Comparison of ENCODE assay signal across 32 cellular contexts in genomic region chr16:66598111-66598510, GRCh38. TPM values are rescaled to one million over a fixed set of nuclear protein-coding genes. Genes with fewer than 3 reads are reported as not detected.
DNase-seq lines count a peak whose midpoint lies in the region; ATAC-seq, FAIRE-seq and TF ChIP-seq lines count a peak whose summit lies in the region.
"Had no signal": no experiment of that assay in that cellular context is flagged by ENCODE, and none has a peak within 500 bp of the region (broad histone marks: within the 10 kb centered on the region; RNA-seq: fewer than 3 reads in every experiment).

No MANE protein-coding gene starts in this region.

- no peaks in the 10 kb centered on the region for H3K27me3 Mint-ChIP-seq in activated T-cell treated with anti-CD3 and anti-CD28 coated beads, Interleukin-2, amount 50 U/mL, for 24 hours
- H3K27me3 Mint-ChIP-seq in CD8-positive, alpha-beta T cell (ENCODE audit: low read depth): no peaks in the 10 kb centered on the region
- no peaks in the 10 kb centered on the region for H3K27me3 Mint-ChIP-seq in activated CD8-positive, alpha-beta T cell treated with anti-CD3 and anti-CD28 coated beads, Interleukin-2, amount 10 ng/mL, durations not matched to agents 7 days and 5 days (ENCODE audit: low read depth)
- H3K27me3 Mint-ChIP-seq in naive thymus-derived CD4-positive, alpha-beta T cell: no peaks in the 10 kb centered on the region

- H3K36me3 ChIP-seq in CD8-positive, alpha-beta T cell (ENCODE audit: insufficient read depth, low read length): no peaks in the 10 kb centered on the region
- H3K36me3 ChIP-seq in naive thymus-derived CD4-positive, alpha-beta T cell (ENCODE audit: control insufficient read depth in 2 of 3, insufficient read depth in 3 of 3, low read length in 3 of 3): no peaks in the 10 kb centered on the region
- H3K36me3 ChIP-seq: colonic mucosa, heart left ventricle, MG63, tibial nerve had no signal

- no peaks in the 10 kb centered on the region for H3K36me3 Mint-ChIP-seq in activated T-cell treated with anti-CD3 and anti-CD28 coated beads, Interleukin-2, amount 50 U/mL, for 24 hours (ENCODE audit: low read depth)
- no peaks in the 10 kb centered on the region for H3K36me3 Mint-ChIP-seq in CD8-positive, alpha-beta T cell
- H3K36me3 Mint-ChIP-seq in activated CD8-positive, alpha-beta T cell treated with anti-CD3 and anti-CD28 coated beads, Interleukin-2, amount 10 ng/mL, durations not matched to agents 7 days and 5 days (ENCODE audit: low read depth): peaks cover 15% of the 10 kb centered on the region
- H3K36me3 Mint-ChIP-seq in naive thymus-derived CD4-positive, alpha-beta T cell: peaks cover 0 to 14% (median 5%) of the 10 kb centered on the region in 5 donors
- H3K36me3 Mint-ChIP-seq: mesothelial cell of epicardium had no signal

- POLR2A ChIA-PET in CD8-positive, alpha-beta T cell (lab: Charles Lee): no interaction called here
- POLR2A ChIA-PET in activated CD8-positive, alpha-beta T cell treated with anti-CD3 and anti-CD28 coated beads, Interleukin-2, amount 10 ng/mL, durations not matched to agents 7 days and 5 days (lab: Charles Lee): interaction anchor here (0.6 to 2.4 kb wide), 8 partner anchors 10 to 190 kb away, joined by 3 to 9 read pairs (median 4); partner anchors contain the start of genes CKLF and CMTM2
- POLR2A ChIA-PET in naive thymus-derived CD4-positive, alpha-beta T cell (lab: Charles Lee): interaction anchor here (1.1 to 2.6 kb wide), 3 partner anchors 9 to 46 kb away, joined by 4 to 9 read pairs (median 6); partner anchors contain the start of gene CKLF

- peaks cover 5% of the 10 kb centered on the region for H3K9me3 Mint-ChIP-seq in activated T-cell treated with anti-CD3 and anti-CD28 coated beads, Interleukin-2, amount 50 U/mL, for 24 hours
- peaks cover 2% of the 10 kb centered on the region for H3K9me3 Mint-ChIP-seq in CD8-positive, alpha-beta T cell
- H3K9me3 Mint-ChIP-seq in activated CD8-positive, alpha-beta T cell treated with anti-CD3 and anti-CD28 coated beads, Interleukin-2, amount 10 ng/mL, durations not matched to agents 7 days and 5 days (ENCODE audit: insufficient read depth): peaks cover 5% of the 10 kb centered on the region
- H3K9me3 Mint-ChIP-seq in naive thymus-derived CD4-positive, alpha-beta T cell: peaks cover 0 to 14% (median 4%) of the 10 kb centered on the region in 11 donors
- H3K9me3 Mint-ChIP-seq: mesothelial cell of epicardium had no signal

- H3K27ac ChIP-seq in CD8-positive, alpha-beta T cell (ENCODE audit: low read depth, low read length): no peak overlapping the region
- H3K27ac ChIP-seq in naive thymus-derived CD4-positive, alpha-beta T cell (ENCODE audit: low read depth, low read length): peak overlapping the region; percentile 13
- H3K27ac ChIP-seq: A549, colonic mucosa, foreskin keratinocyte, heart left ventricle, skin epidermis, tibial nerve had no signal

- peak; percentile 58 for ATAC-seq in CD8-positive, alpha-beta T cell
- ATAC-seq in activated CD8-positive, alpha-beta T cell treated with anti-CD3 and anti-CD28 coated beads, Interleukin-2, amount 10 ng/mL, durations not matched to agents 7 days and 5 days: peak; percentile 70
- ATAC-seq in naive thymus-derived CD4-positive, alpha-beta T cell: peak; percentile 45
- ATAC-seq in HG03457 (IDR thresholded peaks at IDR 0.05; ENCODE audit: unreplicated experiment): no peak
- ATAC-seq: A549, foreskin keratinocyte, HCT116, heart left ventricle had no signal

- intact Hi-C loops in CD8-positive, alpha-beta T cell (cut with DNase I, micrococcal nuclease): no loop called here
- intact Hi-C loops in naive thymus-derived CD4-positive, alpha-beta T cell (cut with micrococcal nuclease): no loop called here

- no peaks in the 10 kb centered on the region for H3K27me3 ChIP-seq in CD8-positive, alpha-beta T cell (ENCODE audit: insufficient read depth, low read length)
- H3K27me3 ChIP-seq in naive thymus-derived CD4-positive, alpha-beta T cell (ENCODE audit: control insufficient read depth in 2 of 2, insufficient read depth in 2 of 2, low read length in 2 of 2): no peaks in the 10 kb centered on the region
- H3K27me3 ChIP-seq: colonic mucosa, heart left ventricle, MG63, tibial nerve had no signal

- peaks cover 24% of the 10 kb centered on the region for H3K4me1 ChIP-seq in CD8-positive, alpha-beta T cell (ENCODE audit: insufficient read depth, low read length)
- peaks cover 0 to 22% of the 10 kb centered on the region in 2 donors for H3K4me1 ChIP-seq in naive thymus-derived CD4-positive, alpha-beta T cell (ENCODE audit: control insufficient read depth in 2 of 2, insufficient read depth in 2 of 2, low read length in 2 of 2)
- H3K4me1 ChIP-seq: A549, Caco-2, colonic mucosa, foreskin keratinocyte, heart left ventricle had no signal

- CTCF ChIA-PET in CD8-positive, alpha-beta T cell (lab: Charles Lee): interaction anchor here (0.8 to 1.7 kb wide), 4 partner anchors 9 to 36 kb away, joined by 3 to 12 read pairs (median 4); no protein-coding TSS in a partner anchor
- CTCF ChIA-PET in activated CD8-positive, alpha-beta T cell treated with anti-CD3 and anti-CD28 coated beads, Interleukin-2, amount 10 ng/mL, durations not matched to agents 7 days and 5 days (lab: Charles Lee): interaction anchor here (0.6 to 4.2 kb wide), 10 partner anchors 8 to 270 kb away, joined by 3 to 25 read pairs (median 6); no protein-coding TSS in a partner anchor
- CTCF ChIA-PET in naive thymus-derived CD4-positive, alpha-beta T cell (lab: Charles Lee): interaction anchor here (0.6 to 1.1 kb wide), 4 partner anchors 9 to 122 kb away, joined by 3 to 6 read pairs (median 3); no protein-coding TSS in a partner anchor

- TF ChIP-seq CTCF in CD8-positive, alpha-beta T cell (IDR thresholded peaks at IDR 0.05): no peak
- no peak for TF ChIP-seq CTCF in D721Med (IDR thresholded peaks at IDR 0.05; ENCODE audit: insufficient read depth, missing control alignments)

- no peak overlapping the region for H3K4me3 Mint-ChIP-seq in activated T-cell treated with anti-CD3 and anti-CD28 coated beads, Interleukin-2, amount 50 U/mL, for 24 hours
- no peak overlapping the region for H3K4me3 Mint-ChIP-seq in CD8-positive, alpha-beta T cell
- peak overlapping the region; percentile 30 for H3K4me3 Mint-ChIP-seq in activated CD8-positive, alpha-beta T cell treated with anti-CD3 and anti-CD28 coated beads, Interleukin-2, amount 10 ng/mL, durations not matched to agents 7 days and 5 days
- H3K4me3 Mint-ChIP-seq in naive thymus-derived CD4-positive, alpha-beta T cell: peak overlapping the region in 2 of 10 donors; percentile 51 to 71
- H3K4me3 Mint-ChIP-seq: mesothelial cell of epicardium had no signal

- no peaks in the 10 kb centered on the region for H3K9me3 ChIP-seq in CD8-positive, alpha-beta T cell (ENCODE audit: low read length)
- peaks cover 0 to 12% (median 0%) of the 10 kb centered on the region in 3 experiments for H3K9me3 ChIP-seq in naive thymus-derived CD4-positive, alpha-beta T cell (ENCODE audit: control insufficient read depth in 2 of 3, low read length in 3 of 3)
- H3K9me3 ChIP-seq: A549, colonic mucosa, MG63 had no signal

- no peak overlapping the region for H3K4me3 ChIP-seq in CD8-positive, alpha-beta T cell (ENCODE audit: low read depth, low read length)
- H3K4me3 ChIP-seq in naive thymus-derived CD4-positive, alpha-beta T cell (ENCODE audit: low read length): no peak overlapping the region
- H3K4me3 ChIP-seq: A549, colonic mucosa, heart left ventricle, MG63, skin epidermis, tibial nerve had no signal

- no peak for DNase-seq in activated T-cell treated with anti-CD3 and anti-CD28 coated beads, Interleukin-2, amount 50 U/mL, for 24 hours
- DNase-seq in activated T-cell treated with anti-CD3 and anti-CD28 coated beads for 4 hours (no peak), D721Med (ENCODE audit: insufficient read length, low spot score) (no peak), dedifferentiated amniotic fluid mesenchymal stem cell (ENCODE audit: extremely low spot score) (no peak)
- DNase-seq in CD8-positive, alpha-beta T cell: no peak
- peak; percentile 64 for DNase-seq in activated CD8-positive, alpha-beta T cell treated with anti-CD3 and anti-CD28 coated beads, Interleukin-2, amount 10 ng/mL, durations not matched to agents 7 days and 5 days
- DNase-seq in naive thymus-derived CD4-positive, alpha-beta T cell: no peak
- DNase-seq: activated gamma-delta T cell; anterior cingulate cortex; Caco-2; colonic mucosa; DMS79 treated with DMSO at 0.1 percent for 48 hours; foreskin keratinocyte; heart left ventricle; KG1; MG63; naive B cell; NCI-H1105 treated with DMSO at 0.1 percent for 48 hours; NCI-H2029 treated with DMSO at 0.1 percent for 48 hours; NCI-H2227 treated with DMSO at 0.1 percent for 48 hours; NCI-H526 treated with DMSO at 0.1 percent for 48 hours; SIG-M5; stimulated activated CD8-positive, alpha-beta memory T cell treated with anti-CD3 and anti-CD28 coated beads, Interleukin-4, amount 100 ng/mL, for 48 hours; SW 1271 had no signal

- FAIRE-seq in D721Med (lab: Jason Lieb, UNC): no peak
- FAIRE-seq: A549, HTR-8/SVneo, RCC 7860 had no signal

- peak overlapping the region; percentile 50 for H3K27ac Mint-ChIP-seq in activated T-cell treated with anti-CD3 and anti-CD28 coated beads, Interleukin-2, amount 50 U/mL, for 24 hours
- H3K27ac Mint-ChIP-seq in CD8-positive, alpha-beta T cell: peak overlapping the region; percentile 52
- peak overlapping the region; percentile 92 for H3K27ac Mint-ChIP-seq in activated CD8-positive, alpha-beta T cell treated with anti-CD3 and anti-CD28 coated beads, Interleukin-2, amount 10 ng/mL, durations not matched to agents 7 days and 5 days
- H3K27ac Mint-ChIP-seq in naive thymus-derived CD4-positive, alpha-beta T cell: peak overlapping the region in 8 of 9 donors; percentile 39 to 85 (median 59)
- H3K27ac Mint-ChIP-seq: mesothelial cell of epicardium had no signal

- peaks cover 40% of the 10 kb centered on the region for H3K4me1 Mint-ChIP-seq in activated T-cell treated with anti-CD3 and anti-CD28 coated beads, Interleukin-2, amount 50 U/mL, for 24 hours (ENCODE audit: low read depth)
- peaks cover 35% of the 10 kb centered on the region for H3K4me1 Mint-ChIP-seq in CD8-positive, alpha-beta T cell (ENCODE audit: low read depth)
- peaks cover 58% of the 10 kb centered on the region for H3K4me1 Mint-ChIP-seq in activated CD8-positive, alpha-beta T cell treated with anti-CD3 and anti-CD28 coated beads, Interleukin-2, amount 10 ng/mL, durations not matched to agents 7 days and 5 days (ENCODE audit: low read depth)
- H3K4me1 Mint-ChIP-seq in naive thymus-derived CD4-positive, alpha-beta T cell: peaks cover 19 to 53% (median 39%) of the 10 kb centered on the region in 7 donors

RNA-seq across cellular contexts. Expression of gene CMTM3, which starts 6.4 kb away (rescaled TPM):
- 10 to 100 TPM; 40.0 to 40.6 TPM for total RNA-seq in CD8-positive, alpha-beta T cell
- total RNA-seq in activated CD8-positive, alpha-beta T cell treated with anti-CD3 and anti-CD28 coated beads, Interleukin-2, amount 10 ng/mL, durations not matched to agents 7 days and 5 days: 100 to 1,000 TPM; 102 to 104 TPM
- 100 to 1,000 TPM in 1 of 5 experiments, 10 to 100 TPM in 4; 52.0 to 138 (median 61.4) TPM for total RNA-seq in naive thymus-derived CD4-positive, alpha-beta T cell
- 10 to 100 TPM; 72.5 to 89.8 TPM for polyA plus RNA-seq in naive thymus-derived CD4-positive, alpha-beta T cell

RNA-seq across cellular contexts. Expression of gene CMTM2, which starts 18.8 kb away (rescaled TPM):
- not detected for total RNA-seq in CD8-positive, alpha-beta T cell
- under 1 TPM; 0.68 to 0.82 TPM for total RNA-seq in activated CD8-positive, alpha-beta T cell treated with anti-CD3 and anti-CD28 coated beads, Interleukin-2, amount 10 ng/mL, durations not matched to agents 7 days and 5 days
- total RNA-seq in naive thymus-derived CD4-positive, alpha-beta T cell: 1 to 10 TPM in 1 of 5 experiments, under 1 TPM in 2, not detected in 2; 0.58 to 1.8 (median 0.81) TPM
- not detected for polyA plus RNA-seq in naive thymus-derived CD4-positive, alpha-beta T cell
- total RNA-seq: Caco-2, colonic mucosa, foreskin keratinocyte, tibial nerve had no signal
- polyA plus RNA-seq: foreskin keratinocyte, heart left ventricle had no signal

RNA-seq across cellular contexts. Expression of gene CMTM1, which starts 31.9 kb away (rescaled TPM):
- under 1 TPM in 1 of 2 experiments, not detected in 1; 0.61 TPM for total RNA-seq in CD8-positive, alpha-beta T cell
- 10 to 100 TPM; 13.6 to 15.0 TPM for total RNA-seq in activated CD8-positive, alpha-beta T cell treated with anti-CD3 and anti-CD28 coated beads, Interleukin-2, amount 10 ng/mL, durations not matched to agents 7 days and 5 days
- 10 to 100 TPM in 1 of 5 experiments, 1 to 10 TPM in 4; 1.3 to 23.3 (median 5.2) TPM for total RNA-seq in naive thymus-derived CD4-positive, alpha-beta T cell
- polyA plus RNA-seq in naive thymus-derived CD4-positive, alpha-beta T cell: under 1 TPM; 0.36 to 0.41 TPM

RNA-seq across cellular contexts. Expression of gene CKLF, which starts 45.7 kb away (rescaled TPM):
- 10 to 100 TPM in 1 of 2 experiments, 1 to 10 TPM in 1; 7.9 to 11.1 TPM for total RNA-seq in CD8-positive, alpha-beta T cell
- total RNA-seq in activated CD8-positive, alpha-beta T cell treated with anti-CD3 and anti-CD28 coated beads, Interleukin-2, amount 10 ng/mL, durations not matched to agents 7 days and 5 days: 100 to 1,000 TPM; 137 to 139 TPM
- 100 to 1,000 TPM in 1 of 5 experiments, 10 to 100 TPM in 4; 24.1 to 160 (median 42.9) TPM for total RNA-seq in naive thymus-derived CD4-positive, alpha-beta T cell
- polyA plus RNA-seq in naive thymus-derived CD4-positive, alpha-beta T cell: 100 to 1,000 TPM in 1 of 2 donors, 10 to 100 TPM in 1; 56.4 to 110 TPM

RNA-seq across cellular contexts. Expression of gene TK2, which starts 48.2 kb away (rescaled TPM):
- 1 to 10 TPM; 3.3 to 4.4 TPM for total RNA-seq in CD8-positive, alpha-beta T cell
- total RNA-seq in activated CD8-positive, alpha-beta T cell treated with anti-CD3 and anti-CD28 coated beads, Interleukin-2, amount 10 ng/mL, durations not matched to agents 7 days and 5 days: 1 to 10 TPM; 5.7 to 6.4 TPM
- 10 to 100 TPM in 2 of 5 experiments, 1 to 10 TPM in 3; 6.2 to 19.8 (median 7.9) TPM for total RNA-seq in naive thymus-derived CD4-positive, alpha-beta T cell
- polyA plus RNA-seq in naive thymus-derived CD4-positive, alpha-beta T cell: 1 to 10 TPM; 3.5 to 4.1 TPM
